ENCODE assay signal across 11 cellular contexts in the genomic region with DNA sequence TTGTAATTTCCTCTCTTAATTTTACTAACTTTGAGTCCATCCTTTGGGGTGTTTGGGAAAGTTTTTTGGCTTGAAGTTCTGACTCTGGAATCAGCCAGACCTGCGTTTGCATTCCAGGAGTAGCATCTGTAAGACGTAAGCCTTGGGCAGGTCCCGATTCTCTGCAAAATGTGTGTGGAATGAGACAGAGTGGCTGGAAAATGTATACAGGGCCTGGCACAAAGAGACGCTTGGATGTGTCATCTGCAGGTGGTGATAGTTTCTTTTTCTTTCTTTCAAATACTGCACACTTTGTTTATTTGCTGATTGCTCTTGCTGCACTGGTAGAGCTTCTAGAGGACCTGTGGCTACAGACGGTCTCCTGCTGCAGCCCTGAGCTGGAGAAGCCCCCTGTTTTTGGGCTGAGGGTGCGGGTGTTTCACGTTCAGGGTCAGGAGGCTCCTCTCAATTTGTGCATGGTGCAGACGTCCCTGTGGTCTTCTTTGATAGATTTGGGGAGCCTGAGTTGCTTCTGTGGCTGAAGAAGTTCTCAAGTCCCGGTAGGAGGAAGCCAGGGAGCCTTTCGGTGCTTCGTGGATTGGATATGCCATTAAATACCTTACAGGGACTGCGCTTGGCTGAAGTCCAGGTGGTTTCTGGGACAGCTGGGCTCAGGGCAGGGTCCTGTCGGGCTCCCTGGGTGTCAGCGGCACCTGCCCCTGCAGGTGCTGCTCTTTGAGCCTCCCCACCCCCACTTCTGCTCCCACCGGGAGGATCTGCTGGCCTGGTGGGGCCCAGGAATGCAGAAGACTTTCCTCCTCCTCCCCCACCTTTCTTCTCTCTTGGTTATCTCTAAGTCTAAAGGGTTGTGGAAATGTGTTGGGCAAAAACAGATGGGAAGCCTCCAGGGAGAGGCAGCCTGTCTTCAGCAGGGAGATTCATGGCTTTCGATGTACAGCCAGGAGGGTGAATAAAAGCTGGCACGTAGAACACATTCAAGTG. TPM values are rescaled to one million over a fixed set of nuclear protein-coding genes. Genes with fewer than 3 reads are reported as not detected.
DNase-seq lines count a peak whose midpoint lies in the region; ATAC-seq and TF ChIP-seq lines count a peak whose summit lies in the region.
"Had no signal": no experiment of that assay in that cellular context is flagged by ENCODE, and none has a peak within 500 bp of the region (broad histone marks: within the 10 kb centered on the region; RNA-seq: fewer than 3 reads in every experiment).

No MANE protein-coding gene starts in this region.

- WGBS in body of pancreas, 2 donors = 35 to 36% methylated on average over 14 to 17 of the region's 17 CpGs

- H3K4me1 ChIP-seq in body of pancreas = peaks cover 16% of the 10 kb centered on the region
- H3K4me1 ChIP-seq: parathyroid adenoma had no signal

- ATAC-seq in body of pancreas (peak; percentile 32), omental fat pad (ENCODE audit: low FRiP score) (peak; percentile 62), GM21381 (IDR thresholded peaks at IDR 0.05; ENCODE audit: unreplicated experiment) (no peak)
- ATAC-seq: activated T-cell treated with anti-CD3 and anti-CD28 coated beads, Interleukin-2, amount 50 U/mL, for 72 hours; stimulated activated effector memory CD8-positive, alpha-beta T cell treated with anti-CD3 and anti-CD28 coated beads, Interleukin-12 subunit alpha, Interleukin-12 subunit beta, amount 100 ng/mL, for 72 hours had no signal

- peak; percentile 83 for DNase-seq in EH (ENCODE audit: low read depth)
- DNase-seq in NCI-H1694 (lab: John Stamatoyannopoulos, UW) = peak; percentile 78
- DNase-seq in body of pancreas = peak in 3 of 4 donors; percentile 22 to 55 (median 51)
- DNase-seq in omental fat pad (ENCODE audit: low spot score) = peak; percentile 18
- DNase-seq in foreskin melanocyte = no peak
- no peak for DNase-seq in activated CD4-positive, alpha-beta T cell treated with anti-CD3 and anti-CD28 coated beads, Interleukin-2, amount 50 U/mL, for 48 hours
- DNase-seq in occipital lobe (lab: John Stamatoyannopoulos, UW) = no peak
- DNase-seq: activated T-cell treated with anti-CD3 and anti-CD28 coated beads, Interleukin-2, amount 50 U/mL, for 72 hours had no signal

- no peaks in the 10 kb centered on the region for H3K36me3 ChIP-seq in body of pancreas (replicated peaks in 1 of 2; ENCODE audit: insufficient read depth in 1 of 2, low read depth in 2 of 2)

- H3K27me3 ChIP-seq in body of pancreas = no peaks in the 10 kb centered on the region

- no peaks in the 10 kb centered on the region for H3K9me3 ChIP-seq in body of pancreas

- no peak overlapping the region for H3K4me3 ChIP-seq in body of pancreas

- peak overlapping the region in 3 of 4 donors; percentile 34 to 50 (median 35) for H3K27ac ChIP-seq in body of pancreas
- H3K27ac ChIP-seq: parathyroid adenoma had no signal

- TF ChIP-seq POLR2A in body of pancreas (IDR thresholded peaks at IDR 0.05) = no peak

- TF ChIP-seq CTCF in body of pancreas (IDR thresholded peaks at IDR 0.05) (no peak), omental fat pad (IDR thresholded peaks at IDR 0.05) (no peak)

- intact Hi-C loops in body of pancreas (cut with DNase I) = no loop called here

RNA-seq across cellular contexts. Expression of gene GAS6, which starts 44.1 kb away (rescaled TPM):
- 100 to 1,000 TPM in 1 of 2 donors, 10 to 100 TPM in 1; 83.0 to 145 TPM for total RNA-seq in body of pancreas
- total RNA-seq in omental fat pad = 100 to 1,000 TPM; 129 to 207 (median 164) TPM
- 21.8 TPM for total RNA-seq in occipital lobe

Comparison
In these comparisons a context has a peak if more than half of its experiments do, and no peak if none do; other contexts are left out.
1. DNase-seq: peak in EH (single experiment), NCI-H1694 (single experiment), body of pancreas (3 of 4) and omental fat pad (single experiment); none in foreskin melanocyte (single experiment), activated CD4-positive, alpha-beta T cell treated with anti-CD3 and anti-CD28 coated beads, Interleukin-2, amount 50 U/mL, for 48 hours (0 of 2) and occipital lobe (single experiment).